8 cellular contexts compared by ENCODE assay signal in the genomic region with DNA sequence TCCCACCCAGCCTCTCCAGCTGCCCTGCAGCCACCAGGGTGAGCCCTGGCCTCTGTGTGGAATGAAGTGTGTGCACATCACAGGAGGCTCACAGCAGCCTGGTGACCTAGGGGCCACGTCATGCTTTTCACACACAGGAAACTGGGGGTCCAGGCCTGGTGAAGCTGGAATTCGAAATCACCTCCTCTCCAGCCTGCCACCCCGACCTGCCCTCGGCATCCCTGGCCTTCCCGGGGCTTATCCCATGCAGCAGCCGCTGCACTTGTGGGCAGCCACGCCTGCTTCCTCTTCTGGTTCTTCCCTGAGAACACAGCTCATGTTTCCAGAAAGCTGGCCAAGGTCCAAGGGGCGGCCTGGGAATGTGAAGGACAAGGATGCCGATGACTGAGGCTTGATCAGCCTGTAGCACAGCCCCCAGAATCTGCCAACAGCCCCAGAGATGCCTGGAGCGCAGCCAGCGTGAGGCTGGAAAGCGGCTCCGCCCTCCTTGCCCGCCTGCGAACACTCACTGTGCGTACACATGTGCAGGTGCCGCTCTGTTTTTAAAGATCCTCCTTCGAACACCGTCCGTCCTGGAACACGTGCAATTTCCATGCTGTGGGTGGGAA. TPM values are rescaled to one million over a fixed set of nuclear protein-coding genes. Genes with fewer than 3 reads are reported as not detected.
A peak's percentile ranks its signal among the peaks of the same experiment; 100 is the strongest.
DNase-seq lines count a peak whose midpoint lies in the region; ATAC-seq and TF ChIP-seq lines count a peak whose summit lies in the region.

No MANE protein-coding gene starts in this region.

- no peak overlapping the region for H3K27ac ChIP-seq in ascending aorta

- no peak for TF ChIP-seq CTCF in ascending aorta (IDR thresholded peaks at IDR 0.05)

- intact Hi-C loops in ascending aorta (cut with DNase I) = no loop called here

- H3K36me3 ChIP-seq in ascending aorta = no peaks in the 10 kb centered on the region

- ATAC-seq in HG03039 (IDR thresholded peaks at IDR 0.05; ENCODE audit: unreplicated experiment) (no peak), GM21423 (IDR thresholded peaks at IDR 0.05; ENCODE audit: unreplicated experiment) (no peak), GM18502 (IDR thresholded peaks at IDR 0.05; ENCODE audit: poor library complexity, unreplicated experiment) (no peak)

- H3K9me3 ChIP-seq in ascending aorta = no peaks in the 10 kb centered on the region

- H3K27me3 ChIP-seq in ascending aorta = peaks cover 20% of the 10 kb centered on the region

- H3K4me1 ChIP-seq in ascending aorta = peaks cover 0 to 2% of the 10 kb centered on the region in 2 donors

- no peak overlapping the region for H3K4me3 ChIP-seq in ascending aorta

- DNase-seq in CMK (ENCODE audit: low read depth) = peak; percentile 49
- DNase-seq in NCI-H2029 (lab: John Stamatoyannopoulos, UW) = peak; percentile 93
- DNase-seq in ascending aorta (ENCODE audit: low spot score in 2 of 2) = peak; percentile 21 to 73
- DNase-seq in kidney tubule cell (ENCODE audit: low spot score) = peak; percentile 92
- DNase-seq in SKM-1 treated with dmso at 0.1 percent for 144 hours (lab: John Stamatoyannopoulos, UW; ENCODE audit: unreplicated experiment) = no peak

RNA-seq across cellular contexts. Expression of gene NTSR1, which starts 4.2 kb away (rescaled TPM):
- not detected for total RNA-seq in ascending aorta
